Comparison of ENCODE assay signal across 11 cellular contexts in the genomic region with DNA sequence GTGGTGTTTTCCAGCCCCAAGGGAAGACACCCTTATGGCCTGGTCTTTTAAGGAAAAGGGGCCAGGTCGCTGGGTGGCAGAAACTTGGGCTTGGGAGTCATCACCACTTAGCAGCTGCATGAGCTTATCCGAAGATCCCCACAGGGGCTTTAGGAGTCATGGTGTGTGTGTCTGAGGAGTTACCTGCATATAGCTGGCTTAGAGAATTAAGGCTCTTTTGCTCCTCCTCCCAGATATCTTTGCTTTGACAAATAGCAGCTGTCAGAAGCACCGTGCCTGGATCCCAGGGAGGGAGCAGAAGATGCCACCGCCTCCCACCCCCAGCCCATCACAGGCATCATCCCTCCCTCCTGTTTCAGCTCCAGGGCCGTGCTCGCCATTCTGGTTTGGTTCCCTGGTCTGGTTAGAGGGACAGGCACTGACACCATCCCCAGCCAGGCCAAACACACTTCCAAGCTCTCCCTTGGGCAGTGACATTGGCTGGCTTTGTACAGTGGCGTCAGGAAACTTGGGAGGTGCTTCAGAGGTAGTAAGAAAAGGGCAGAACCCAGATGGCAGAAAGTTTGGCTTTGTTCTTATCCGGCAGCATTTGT. TPM values are rescaled to one million over a fixed set of nuclear protein-coding genes. Genes with fewer than 3 reads are reported as not detected.
DNase-seq lines count a peak whose midpoint lies in the region; ATAC-seq and TF ChIP-seq lines count a peak whose summit lies in the region.
"Had no signal": no experiment of that assay in that cellular context is flagged by ENCODE, and none has a peak within 500 bp of the region (broad histone marks: within the 10 kb centered on the region; RNA-seq: fewer than 3 reads in every experiment).

No MANE protein-coding gene starts in this region.

- H3K56ac ChIP-seq in H9 (ENCODE audit: insufficient read length, low read depth, low read length): no peak overlapping the region

- H2BK12ac ChIP-seq in H9 (ENCODE audit: insufficient read length, low read depth, low read length): no peak overlapping the region

- peaks cover 0 to 3% (median 0%) of the 10 kb centered on the region in 7 donors for H3K9me3 Mint-ChIP-seq in CD4-positive, CD25-positive, alpha-beta regulatory T cell
- H3K9me3 Mint-ChIP-seq in H9 (no peaks in the 10 kb centered on the region; a peak in 1 of 5 replicates), chondrocyte (ENCODE audit: low read depth) (peaks cover 2% of the 10 kb centered on the region), neural progenitor cell (no peaks in the 10 kb centered on the region)

- H3K79me2 ChIP-seq in H9 (ENCODE audit: insufficient read depth, low read length) (0 out of 2 replicates have a peak, but pooled peaks cover under 1% of the 10 kb centered on the region), neural progenitor cell (ENCODE audit: low read depth) (peaks cover 11% of the 10 kb centered on the region)

- H3K36me3 ChIP-seq in CD4-positive, CD25-positive, alpha-beta regulatory T cell (ENCODE audit: control insufficient read depth, insufficient read depth, low read length): no peaks in the 10 kb centered on the region
- H3K36me3 ChIP-seq in neural progenitor cell (no peaks in the 10 kb centered on the region), tibial nerve (peaks cover 0 to 1% (median 0%) of the 10 kb centered on the region in 3 donors)
- H3K36me3 ChIP-seq: prostate gland had no signal

- H3K23me2 ChIP-seq in H9 (ENCODE audit: insufficient read length, low read depth, low read length, poor library complexity, severe bottlenecking): no peaks in the 10 kb centered on the region

- no peak overlapping the region for H2BK20ac ChIP-seq in H9 (ENCODE audit: low read depth, low read length, poor library complexity, severe bottlenecking)

- H3K4me3 ChIP-seq in CD4-positive, CD25-positive, alpha-beta regulatory T cell (ENCODE audit: low read depth, low read length): peak overlapping the region; percentile 57
- H3K4me3 ChIP-seq in neural progenitor cell (no peak overlapping the region), tibial nerve (no peak overlapping the region)
- H3K4me3 ChIP-seq: prostate gland had no signal

- H3K9ac ChIP-seq in H9 (ENCODE audit: extremely low read depth, insufficient read length, low read length) (no peak overlapping the region), neural progenitor cell (no peak overlapping the region)

- no peak overlapping the region for H3K4ac ChIP-seq in H9 (ENCODE audit: low read depth, low read length)

- H4K5ac ChIP-seq in H9 (ENCODE audit: insufficient read length, low read depth, low read length): no peak overlapping the region

- H2AK5ac ChIP-seq in H9 (ENCODE audit: insufficient read length, low read length): no peak overlapping the region

- H3K14ac ChIP-seq in H9 (ENCODE audit: insufficient read depth, low read length): peak overlapping the region; percentile 6; the same call in 1 of the 2 replicates

- H4K20me1 ChIP-seq in H9 (ENCODE audit: control insufficient read depth, insufficient read depth, insufficient read length): peaks cover 3% of the 10 kb centered on the region
- peaks cover 60% of the 10 kb centered on the region for H4K20me1 ChIP-seq in neural progenitor cell (ENCODE audit: low read depth)

- H2BK5ac ChIP-seq in H9 (ENCODE audit: insufficient read length, low read length): no peak overlapping the region

- no peaks in the 10 kb centered on the region for H3K27me3 ChIP-seq in CD4-positive, CD25-positive, alpha-beta regulatory T cell (ENCODE audit: control insufficient read depth, insufficient read depth, low read length)
- H3K27me3 ChIP-seq in H9 (ENCODE audit: insufficient read depth, low read length): no peaks in the 10 kb centered on the region
- no peaks in the 10 kb centered on the region for H3K27me3 ChIP-seq in neural progenitor cell
- H3K27me3 ChIP-seq in tibial nerve: no peaks in the 10 kb centered on the region

- no peak for ATAC-seq in CD4-positive, CD25-positive, alpha-beta regulatory T cell (ENCODE audit: low read depth in 2 of 2)
- ATAC-seq in left colon (no peak), HG03469 (IDR thresholded peaks at IDR 0.05; ENCODE audit: unreplicated experiment) (no peak)

- no peak overlapping the region for H3T11ph ChIP-seq in H9 (ENCODE audit: low read length)

- peak overlapping the region; percentile 93 for H3K27ac ChIP-seq in CD4-positive, CD25-positive, alpha-beta regulatory T cell (ENCODE audit: insufficient read depth, low read length, poor library complexity, severe bottlenecking)
- H3K27ac ChIP-seq in H9 (ENCODE audit: insufficient read length, low read depth, low read length) (no peak overlapping the region), neural progenitor cell (no peak overlapping the region), tibial nerve (peak overlapping the region in 2 of 4 donors; percentile 3 to 12)
- H3K27ac ChIP-seq: prostate gland had no signal

- intact Hi-C loops in left colon (cut with DNase I, micrococcal nuclease): no loop called here

- H3K4me2 ChIP-seq in H9 (ENCODE audit: insufficient read depth, insufficient read length, low read length) (no peak overlapping the region), neural progenitor cell (peak overlapping the region; percentile 8)

- TF ChIP-seq EP300 in tibial nerve (IDR thresholded peaks at IDR 0.05): no peak

- TF ChIP-seq CTCF in H9 (conservative IDR thresholded peaks at IDR 0.05) (no peak), chondrocyte (IDR thresholded peaks at IDR 0.05) (no peak), neural progenitor cell (IDR thresholded peaks at IDR 0.05) (no peak), tibial nerve (IDR thresholded peaks at IDR 0.05) (no peak)

- no peak overlapping the region for H3K18ac ChIP-seq in H9 (ENCODE audit: insufficient read length, low read depth, low read length)

- H4K8ac ChIP-seq in H9 (replicated peaks; ENCODE audit: insufficient read length, low read depth, low read length): no peak overlapping the region

- H2AFZ ChIP-seq in H9 (ENCODE audit: low read length) (no peak overlapping the region), neural progenitor cell (replicated peaks) (no peak overlapping the region)

- no peak for TF ChIP-seq POLR2A in tibial nerve (IDR thresholded peaks at IDR 0.05)

- peaks cover 6 to 50% (median 34%) of the 10 kb centered on the region in 4 donors for H3K4me1 Mint-ChIP-seq in CD4-positive, CD25-positive, alpha-beta regulatory T cell
- peaks cover 48 to 57% of the 10 kb centered on the region in 2 experiments for H3K4me1 Mint-ChIP-seq in H9
- peaks cover 28% of the 10 kb centered on the region for H3K4me1 Mint-ChIP-seq in chondrocyte (ENCODE audit: low read depth)
- H3K4me1 Mint-ChIP-seq in neural progenitor cell: peaks cover 20% of the 10 kb centered on the region

- no peak overlapping the region for H2BK120ac ChIP-seq in H9 (ENCODE audit: low read depth, low read length, poor library complexity, severe bottlenecking)

- no peak overlapping the region for H3K23ac ChIP-seq in H9 (ENCODE audit: insufficient read length, low read depth, low read length)

- H3K4me1 ChIP-seq in CD4-positive, CD25-positive, alpha-beta regulatory T cell (ENCODE audit: control insufficient read depth, insufficient read depth, low read length, poor library complexity, severe bottlenecking): peaks cover 35% of the 10 kb centered on the region
- peaks cover 17% of the 10 kb centered on the region; the same call in 1 of the 2 replicates for H3K4me1 ChIP-seq in H9 (ENCODE audit: insufficient read depth, low read length)
- peaks cover 21% of the 10 kb centered on the region for H3K4me1 ChIP-seq in neural progenitor cell
- peaks cover 0 to 46% (median 10%) of the 10 kb centered on the region in 4 donors for H3K4me1 ChIP-seq in tibial nerve

- H3K36me3 Mint-ChIP-seq in CD4-positive, CD25-positive, alpha-beta regulatory T cell: no peaks in the 10 kb centered on the region
- peaks cover 17 to 25% (median 22%) of the 10 kb centered on the region in 3 experiments; a peak in 6 of 7 replicates for H3K36me3 Mint-ChIP-seq in H9 (ENCODE audit: insufficient read depth in 1 of 3, low read depth in 3 of 3)
- H3K36me3 Mint-ChIP-seq in chondrocyte (ENCODE audit: low read depth): no peaks in the 10 kb centered on the region
- H3K36me3 Mint-ChIP-seq in neural progenitor cell: peaks cover 22% of the 10 kb centered on the region

- H3K79me1 ChIP-seq in H9 (ENCODE audit: insufficient read depth, low read depth, low read length, poor library complexity, severe bottlenecking): no peaks in the 10 kb centered on the region

- no peak overlapping the region for H2BK15ac ChIP-seq in H9 (ENCODE audit: low read depth, low read length)

- H3K9me3 ChIP-seq in CD4-positive, CD25-positive, alpha-beta regulatory T cell (ENCODE audit: control insufficient read depth in 2 of 2, low read length in 2 of 2): no peaks in the 10 kb centered on the region
- no peaks in the 10 kb centered on the region for H3K9me3 ChIP-seq in H9 (ENCODE audit: control insufficient read depth, low read depth, low read length)
- no peaks in the 10 kb centered on the region for H3K9me3 ChIP-seq in neural progenitor cell (ENCODE audit: low read depth)
- no peaks in the 10 kb centered on the region for H3K9me3 ChIP-seq in tibial nerve
- H3K9me3 ChIP-seq: prostate gland had no signal

- H3F3A ChIP-seq in neural progenitor cell (ENCODE audit: low read depth): peaks cover 4% of the 10 kb centered on the region

- no peaks in the 10 kb centered on the region for H3K27me3 Mint-ChIP-seq in CD4-positive, CD25-positive, alpha-beta regulatory T cell
- H3K27me3 Mint-ChIP-seq in H9 (ENCODE audit: low read depth) (no peaks in the 10 kb centered on the region; the same call in 1 of the 2 replicates), chondrocyte (ENCODE audit: low read depth) (no peaks in the 10 kb centered on the region), neural progenitor cell (ENCODE audit: insufficient read depth, low read depth) (peaks cover 5% of the 10 kb centered on the region)

- H3K27ac Mint-ChIP-seq in CD4-positive, CD25-positive, alpha-beta regulatory T cell: peak overlapping the region; percentile 93 to 95 (median 93)
- H3K27ac Mint-ChIP-seq in H9 (peak overlapping the region; percentile 62 to 81 (median 78); a peak in 3 of 7 replicates), chondrocyte (ENCODE audit: unreplicated experiment) (no peak overlapping the region), neural progenitor cell (peak overlapping the region; percentile 60)

- WGBS in H9 (ENCODE audit: extremely low coverage, insufficient read length, low lambda C conversion rate): no CpG with 5 or more reads among the region's 8 CpGs
- WGBS in tibial nerve, 2 donors: 63 to 68% methylated on average over 8 of the region's 8 CpGs

- no peak for DNase-seq in CD4-positive, CD25-positive, alpha-beta regulatory T cell
- DNase-seq in H9: no peak
- peak; percentile 65 for DNase-seq in chondrocyte (ENCODE audit: low spot score)
- DNase-seq in neural progenitor cell (ENCODE audit: low spot score): no peak
- no peak for DNase-seq in left colon
- no peak for DNase-seq in tibial nerve (ENCODE audit: low spot score in 2 of 2)
- DNase-seq in NCI-H1105 (lab: John Stamatoyannopoulos, UW): no peak
- DNase-seq: caudate nucleus, NCI-H226 had no signal

- no peak overlapping the region for H4K91ac ChIP-seq in H9 (ENCODE audit: insufficient read length, low read depth, low read length)

- H3K4me3 Mint-ChIP-seq in CD4-positive, CD25-positive, alpha-beta regulatory T cell: peak overlapping the region; percentile 50 to 82 (median 76)
- H3K4me3 Mint-ChIP-seq in H9 (0 out of 5 replicates have a peak overlapping the region, but pooled peaks of 1 of the 2 experiments have one; percentile 20), chondrocyte (ENCODE audit: unreplicated experiment) (no peak overlapping the region), neural progenitor cell (no peak overlapping the region)

RNA-seq across cellular contexts. Expression of gene LDHD, which starts 17.4 kb away (rescaled TPM):
- not detected for total RNA-seq in CD4-positive, CD25-positive, alpha-beta regulatory T cell
- polyA plus RNA-seq in CD4-positive, CD25-positive, alpha-beta regulatory T cell: under 1 TPM in 3 of 4 donors, not detected in 1; 0.10 to 0.32 (median 0.15) TPM
- 14.5 and 14.7 TPM in 2 replicates for total RNA-seq in H9 (2021)
- 2.3 to 2.7 TPM (median 2.6 TPM) in 3 replicates for total RNA-seq in chondrocyte
- total RNA-seq in neural progenitor cell (ENCODE audit: low replicate concordance): 0.60 and 3.8 TPM in 2 replicates
- 10 to 100 TPM; 85.0 to 89.2 TPM for total RNA-seq in left colon
- total RNA-seq in tibial nerve: 10 to 100 TPM; 20.1 to 48.7 (median 27.7) TPM

RNA-seq across cellular contexts. Expression of gene ZFP1, which starts 49.2 kb away (rescaled TPM):
- total RNA-seq in CD4-positive, CD25-positive, alpha-beta regulatory T cell: 14.2 TPM
- polyA plus RNA-seq in CD4-positive, CD25-positive, alpha-beta regulatory T cell: 10 to 100 TPM; 15.6 to 19.2 (median 16.7) TPM
- total RNA-seq in H9 (2021) (13.7 and 15.3 TPM in 2 replicates), chondrocyte (11.4 to 15.3 TPM (median 14.1 TPM) in 3 replicates), neural progenitor cell (ENCODE audit: low replicate concordance) (26.2 and 35.4 TPM in 2 replicates), left colon (1 to 10 TPM; 3.1 to 6.2 TPM), tibial nerve (10 to 100 TPM in 2 of 4 donors, 1 to 10 TPM in 2; 6.3 to 12.6 (median 9.5) TPM)

Comparison
In these comparisons a context has a peak if more than half of its experiments do, and no peak if none do; other contexts are left out.
1. H3K4me3 Mint-ChIP-seq: peak in CD4-positive, CD25-positive, alpha-beta regulatory T cell (4 of 4); none in chondrocyte (single experiment) and neural progenitor cell (single experiment).